In genomic region chr4:16484711-16485110, GRCh38 we compare ENCODE assay signal across 6 cellular contexts.
"Had no signal": no experiment of that assay in that cellular context is flagged by ENCODE, and none has a peak within 500 bp of the region (broad histone marks: within the 10 kb centered on the region; RNA-seq: fewer than 3 reads in every experiment).

No MANE protein-coding gene starts in this region.

- DNase-seq: GM23248, GOT3, H7, HFFc6 had no signal

- H3K27ac Mint-ChIP-seq: HFFc6, IgD-negative memory B cell had no signal

- H3K4me1 Mint-ChIP-seq: IgD-negative memory B cell had no signal

- H3K4me1 ChIP-seq: HAP-1 had no signal

- H3K36me3 Mint-ChIP-seq: IgD-negative memory B cell had no signal

- H3K4me3 Mint-ChIP-seq: HFFc6, IgD-negative memory B cell had no signal

- H3K9me3 ChIP-seq: HAP-1 had no signal

- H3K27me3 Mint-ChIP-seq: IgD-negative memory B cell had no signal

- H3K36me3 ChIP-seq: HAP-1 had no signal

- H3K4me3 ChIP-seq: GM23248, HAP-1 had no signal
